In the genomic region with DNA sequence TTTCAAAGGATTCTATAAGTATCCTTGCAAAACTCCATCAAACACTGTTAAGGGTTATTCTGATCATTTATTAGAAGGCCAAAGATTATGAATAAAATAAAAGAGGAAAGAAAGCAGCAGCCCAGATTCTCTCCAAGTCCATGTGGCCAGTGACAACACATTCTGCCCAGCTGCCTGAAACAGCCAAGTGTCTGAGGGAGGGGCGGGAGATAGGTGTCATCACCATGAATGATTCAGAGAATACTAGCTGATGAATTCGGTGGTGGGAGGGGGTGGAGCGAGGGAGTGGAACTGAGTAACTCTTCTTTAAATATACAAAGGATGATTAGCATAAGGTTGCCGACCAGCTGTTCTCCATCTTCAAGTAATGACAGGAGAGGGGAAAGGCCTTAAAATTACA, we compare ENCODE assay signal across 10 cellular contexts. TPM values are rescaled to one million over a fixed set of nuclear protein-coding genes. Genes with fewer than 3 reads are reported as not detected.
DNase-seq lines count a peak whose midpoint lies in the region; ATAC-seq, FAIRE-seq and TF ChIP-seq lines count a peak whose summit lies in the region.
"Had no signal": no experiment of that assay in that cellular context is flagged by ENCODE, and none has a peak within 500 bp of the region (broad histone marks: within the 10 kb centered on the region; RNA-seq: fewer than 3 reads in every experiment).

No MANE protein-coding gene starts in this region.

- H3K4me3 ChIP-seq in AG09309 (ENCODE audit: control insufficient read depth, low read depth, low read length), result no peak overlapping the region
- H3K4me3 ChIP-seq in bronchial epithelial cell (ENCODE audit: low read depth, low read length), result no peak overlapping the region
- H3K4me3 ChIP-seq: coronary artery, right lobe of liver had no signal

- DNase-seq in AG09309 (ENCODE audit: low read depth), result peak; percentile 66
- peak; percentile 99 for DNase-seq in LHCN-M2 (ENCODE audit: low read depth)
- DNase-seq in bronchial epithelial cell (ENCODE audit: low read depth), result peak; percentile 91
- peak; percentile 99 for DNase-seq in myocyte (ENCODE audit: low read depth)
- no peak for DNase-seq in T-cell
- no peak for DNase-seq in RPMI8226
- DNase-seq in type B pancreatic cell (ENCODE audit: extremely low spot score, unreplicated experiment), result no peak

- H3K4me3 Mint-ChIP-seq in T-cell, result no peak overlapping the region
- H3K4me3 Mint-ChIP-seq in type B pancreatic cell, result no peak overlapping the region

- H3K27me3 Mint-ChIP-seq in T-cell (peaks cover 0 to 3% of the 10 kb centered on the region in 2 donors), type B pancreatic cell (no peaks in the 10 kb centered on the region)

- no peaks in the 10 kb centered on the region for H3K36me3 Mint-ChIP-seq in T-cell
- H3K36me3 Mint-ChIP-seq in type B pancreatic cell, result peaks cover 50% of the 10 kb centered on the region

- TF ChIP-seq CTCF in AG09309 (IDR thresholded peaks at IDR 0.05; ENCODE audit: control insufficient read depth, insufficient read depth, low read depth, low read length, missing control alignments) (no peak), bronchial epithelial cell (IDR thresholded peaks at IDR 0.05; ENCODE audit: insufficient read depth, low read length, severe bottlenecking) (no peak), type B pancreatic cell (conservative IDR thresholded peaks at IDR 0.05) (no peak)

- H3K27ac Mint-ChIP-seq in T-cell (no peak overlapping the region), type B pancreatic cell (no peak overlapping the region)

- H3K27me3 ChIP-seq in bronchial epithelial cell (ENCODE audit: control insufficient read depth, insufficient read depth, low read length), result no peaks in the 10 kb centered on the region
- H3K27me3 ChIP-seq: right lobe of liver had no signal

- H3K9me3 Mint-ChIP-seq in T-cell, result no peaks in the 10 kb centered on the region
- peaks cover 5% of the 10 kb centered on the region for H3K9me3 Mint-ChIP-seq in type B pancreatic cell

- no peak for FAIRE-seq in bronchial epithelial cell (lab: Jason Lieb, UNC)

- CTCF ChIA-PET in T-cell (lab: Charles Lee), result no interaction called here

- no peaks in the 10 kb centered on the region for H3K36me3 ChIP-seq in bronchial epithelial cell (ENCODE audit: control insufficient read depth, insufficient read depth, low read length)
- H3K36me3 ChIP-seq: right lobe of liver had no signal

- H3K4me1 Mint-ChIP-seq in T-cell (peaks cover 0 to 7% (median 5%) of the 10 kb centered on the region in 3 donors), type B pancreatic cell (ENCODE audit: unreplicated experiment) (peaks cover 38% of the 10 kb centered on the region)

- POLR2A ChIA-PET in T-cell (lab: Charles Lee), result interaction anchor here in 1 of 2 donors (0.6 kb wide), 1 partner anchor 37 kb away, joined by 3 read pairs; no protein-coding TSS in a partner anchor

- no peak for ATAC-seq in T-cell (replicated peaks in 1 of 4)
- no peak for ATAC-seq in HG02623 (IDR thresholded peaks at IDR 0.05; ENCODE audit: unreplicated experiment)

RNA-seq across cellular contexts. Expression of gene NREP, which starts 21.2 kb away (rescaled TPM):
- total RNA-seq in LHCN-M2 (2014; rRNA removed) (90.2 and 90.5 TPM in 2 replicates), bronchial epithelial cell (2.3 and 5.0 TPM in 2 replicates), myocyte (142 and 169 TPM in 2 replicates), T-cell (1 to 10 TPM; 2.1 to 9.0 (median 4.6) TPM), type B pancreatic cell (ENCODE audit: low replicate concordance) (139 and 462 TPM in 2 replicates)
- polyA plus RNA-seq in LHCN-M2 (2012), result 167 TPM
- 76.0 TPM for polyA plus RNA-seq in myocyte (2012)

Comparison
In these comparisons a context has a peak if more than half of its experiments do, and no peak if none do; other contexts are left out.
1. DNase-seq: peak in AG09309 (single experiment), LHCN-M2 (single experiment), bronchial epithelial cell (single experiment) and myocyte (single experiment); none in T-cell (0 of 34), RPMI8226 (single experiment) and type B pancreatic cell (single experiment).